In genomic region chr5:74035521-74035937, GRCh38 we compare ENCODE assay signal across 8 cellular contexts.
DNase-seq lines count a peak whose midpoint lies in the region; ATAC-seq, FAIRE-seq and TF ChIP-seq lines count a peak whose summit lies in the region.

No MANE protein-coding gene starts in this region.

- H3F3A ChIP-seq in SK-N-SH (replicated peaks; ENCODE audit: insufficient read depth), result peaks cover 11% of the 10 kb centered on the region

- H3K9me3 Mint-ChIP-seq in activated T-helper 1 cell treated with anti-CD3 and anti-CD28 coated beads, Interleukin-12 subunit alpha, Interleukin-12 subunit beta, Interleukin-2, Interleukin-4 antibody, amounts not matched to agents 30 ng/mL and 10 ng/mL and 1 ng/mL, durations not matched to agents 14 hours and 24 hours and 36 hours, result no peaks in the 10 kb centered on the region

- H4K20me1 ChIP-seq in SK-N-SH (ENCODE audit: insufficient read depth), result no peaks in the 10 kb centered on the region

- H3K4me3 Mint-ChIP-seq in activated T-helper 1 cell treated with anti-CD3 and anti-CD28 coated beads, Interleukin-12 subunit alpha, Interleukin-12 subunit beta, Interleukin-2, Interleukin-4 antibody, amounts not matched to agents 30 ng/mL and 10 ng/mL and 1 ng/mL, durations not matched to agents 14 hours and 24 hours and 36 hours, result no peak overlapping the region

- H3K27me3 Mint-ChIP-seq in activated T-helper 1 cell treated with anti-CD3 and anti-CD28 coated beads, Interleukin-12 subunit alpha, Interleukin-12 subunit beta, Interleukin-2, Interleukin-4 antibody, amounts not matched to agents 30 ng/mL and 10 ng/mL and 1 ng/mL, durations not matched to agents 14 hours and 24 hours and 36 hours (ENCODE audit: insufficient read depth), result peaks cover 2% of the 10 kb centered on the region

- no peak overlapping the region for H3K9ac ChIP-seq in SK-N-SH

- TF ChIP-seq CTCF in A549 (IDR thresholded peaks at IDR 0.05) (peak; percentile 59), SK-N-SH (IDR thresholded peaks at IDR 0.05) (peak; percentile 52), foreskin keratinocyte (conservative IDR thresholded peaks at IDR 0.05) (peak; percentile 74)

- H3K79me2 ChIP-seq in SK-N-SH (ENCODE audit: insufficient read depth), result no peaks in the 10 kb centered on the region

- no peaks in the 10 kb centered on the region for H3K36me3 Mint-ChIP-seq in activated T-helper 1 cell treated with anti-CD3 and anti-CD28 coated beads, Interleukin-12 subunit alpha, Interleukin-12 subunit beta, Interleukin-2, Interleukin-4 antibody, amounts not matched to agents 30 ng/mL and 10 ng/mL and 1 ng/mL, durations not matched to agents 14 hours and 24 hours and 36 hours (ENCODE audit: low read depth)

- TF ChIP-seq RAD21 in A549 (conservative IDR thresholded peaks at IDR 0.05 in 1 of 2, IDR thresholded peaks at IDR 0.05 in 1 of 2) (peak; percentile 77 to 80), SK-N-SH (IDR thresholded peaks at IDR 0.05; ENCODE audit: low read length) (peak; percentile 77)

- CTCF ChIA-PET in A549 (lab: Yijun Ruan, JAX) (interaction anchor here (0.7 to 1.9 kb wide), 16 partner anchors 9 to 619 kb away, joined by 3 to 12 read pairs (median 4); partner anchors contain the start of gene ENC1), SK-N-SH (lab: Yijun Ruan, JAX) (interaction anchor here (1.0 to 8.1 kb wide), 6 partner anchors 9 to 605 kb away, joined by 3 to 33 read pairs (median 4); partner anchors contain the start of gene ENC1)

- H3K9me2 ChIP-seq in SK-N-SH, result no peaks in the 10 kb centered on the region

- H2AFZ ChIP-seq in SK-N-SH (ENCODE audit: low read depth), result no peak overlapping the region

- FAIRE-seq in A549 (lab: Jason Lieb, UNC), result peak; percentile 84

- ATAC-seq in A549, result peak; percentile 67 to 81; a peak in 5 of 6 replicates
- ATAC-seq in GM18858 (IDR thresholded peaks at IDR 0.05; ENCODE audit: unreplicated experiment), result peak; percentile 63
- no peak for ATAC-seq in foreskin keratinocyte

- no peak for TF ChIP-seq POLR2A in A549 (IDR thresholded peaks at IDR 0.05; ENCODE audit: low read length)

- no peaks in the 10 kb centered on the region for H3K4me1 Mint-ChIP-seq in activated T-helper 1 cell treated with anti-CD3 and anti-CD28 coated beads, Interleukin-12 subunit alpha, Interleukin-12 subunit beta, Interleukin-2, Interleukin-4 antibody, amounts not matched to agents 30 ng/mL and 10 ng/mL and 1 ng/mL, durations not matched to agents 14 hours and 24 hours and 36 hours (ENCODE audit: low read depth)

- H3K4me3 ChIP-seq in A549, result no peak overlapping the region
- no peak overlapping the region for H3K4me3 ChIP-seq in SK-N-SH (ENCODE audit: low read depth in 2 of 2, low read length in 1 of 2)

- H3K4me2 ChIP-seq in A549 (peak overlapping the region; percentile 42), SK-N-SH (no peak overlapping the region)

- H3K9me3 ChIP-seq in A549, result no peaks in the 10 kb centered on the region
- H3K9me3 ChIP-seq in SK-N-SH, result no peaks in the 10 kb centered on the region

- DNase-seq in A549 (ENCODE audit: low read depth in 1 of 2, low spot score in 1 of 2), result peak; percentile 16 to 61
- peak; percentile 72 for DNase-seq in HS-5 (ENCODE audit: low read depth)
- DNase-seq in SK-N-SH, result no peak
- peak; percentile 69 to 85 for DNase-seq in foreskin keratinocyte
- peak; percentile 78 for DNase-seq in putamen (ENCODE audit: low spot score)
- no peak for DNase-seq in C1 segment of cervical spinal cord (lab: John Stamatoyannopoulos, UW)
- no peak for DNase-seq in activated T-helper 1 cell treated with anti-CD3 and anti-CD28 coated beads, Interleukin-12 subunit alpha, Interleukin-12 subunit beta, Interleukin-2, Interleukin-4 antibody, amounts not matched to agents 30 ng/mL and 10 ng/mL and 1 ng/mL, durations not matched to agents 14 hours and 24 hours and 36 hours (ENCODE audit: low spot score)

- 55% methylated on average over 6 of the region's 6 CpGs for WGBS in A549 (ENCODE audit: missing lambda C conversion rate)
- 69% methylated on average over 6 of the region's 6 CpGs for WGBS in SK-N-SH (ENCODE audit: low lambda C conversion rate)

- H3K27ac ChIP-seq in A549 (peak overlapping the region in 1 of 2 experiments; percentile 23; a peak in 1 of 6 replicates), SK-N-SH (ENCODE audit: low read depth in 2 of 2, low read length in 1 of 2) (no peak overlapping the region), foreskin keratinocyte (peak overlapping the region; percentile 43)

- intact Hi-C loops in activated T-helper 1 cell treated with anti-CD3 and anti-CD28 coated beads, Interleukin-12 subunit alpha, Interleukin-12 subunit beta, Interleukin-2, Interleukin-4 antibody, amounts not matched to agents 30 ng/mL and 10 ng/mL and 1 ng/mL, durations not matched to agents 14 hours and 24 hours and 36 hours (cut with micrococcal nuclease), result no loop called here

- H3K27me3 ChIP-seq in SK-N-SH (ENCODE audit: insufficient read depth) (no peaks in the 10 kb centered on the region), foreskin keratinocyte (no peaks in the 10 kb centered on the region)

- H3K27ac Mint-ChIP-seq in activated T-helper 1 cell treated with anti-CD3 and anti-CD28 coated beads, Interleukin-12 subunit alpha, Interleukin-12 subunit beta, Interleukin-2, Interleukin-4 antibody, amounts not matched to agents 30 ng/mL and 10 ng/mL and 1 ng/mL, durations not matched to agents 14 hours and 24 hours and 36 hours, result no peak overlapping the region

- H3K4me1 ChIP-seq in A549 (peaks cover 19% of the 10 kb centered on the region; the same call in 2 of the 3 replicates), SK-N-SH (ENCODE audit: control insufficient read depth in 1 of 2, insufficient read depth in 2 of 2, low read depth in 1 of 2, low read length in 1 of 2) (peaks cover 7 to 11% of the 10 kb centered on the region in 2 experiments; a peak in 3 of 4 replicates), foreskin keratinocyte (peaks cover 39% of the 10 kb centered on the region)

- H3K36me3 ChIP-seq in SK-N-SH (replicated peaks in 1 of 2; ENCODE audit: control insufficient read depth in 1 of 2, insufficient read depth in 2 of 2, low read length in 1 of 2), result no peaks in the 10 kb centered on the region

- POLR2A ChIA-PET in A549 (lab: Yijun Ruan, JAX), result interaction anchor here (2.0 kb wide), 1 partner anchor 605 kb away, joined by 4 read pairs; the partner anchor contains the start of gene ENC1
- POLR2A ChIA-PET in SK-N-SH (lab: Yijun Ruan, JAX), result no interaction called here

- TF ChIP-seq EP300 in A549 (IDR thresholded peaks at IDR 0.05), result no peak
- TF ChIP-seq EP300 in SK-N-SH (IDR thresholded peaks at IDR 0.05; ENCODE audit: borderline replicate concordance in 1 of 2, low read depth in 1 of 2, low read length in 1 of 2), result no peak

TF ChIP-seq in A549, 52 proteins besides CTCF, POLR2A, EP300 and RAD21:
- TF ChIP-seq SMC3 (IDR thresholded peaks at IDR 0.05) (peak; percentile 84), ZC3H11A (IDR thresholded peaks at IDR 0.05) (no peak)

TF ChIP-seq in SK-N-SH, 30 proteins besides CTCF, POLR2A, EP300 and RAD21 (continues in another document):
- TF ChIP-seq ZBTB33 (IDR thresholded peaks at IDR 0.05; ENCODE audit: borderline replicate concordance, low read depth) (no peak), ELF1 (IDR thresholded peaks at IDR 0.05) (0 out of 2 replicates have a peak, but pooled peaks have one; percentile 13), NFIC (IDR thresholded peaks at IDR 0.05; ENCODE audit: borderline replicate concordance) (no peak), USF1 (IDR thresholded peaks at IDR 0.05; ENCODE audit: borderline replicate concordance, low read depth) (no peak), IRF3 (IDR thresholded peaks at IDR 0.05; ENCODE audit: low read depth, low read length) (no peak), RFX5 (IDR thresholded peaks at IDR 0.05; ENCODE audit: low read length) (no peak), SMC3 (IDR thresholded peaks at IDR 0.05; ENCODE audit: low read depth, low read length) (peak; percentile 71), MEF2A (IDR thresholded peaks at IDR 0.05; ENCODE audit: borderline replicate concordance, low read depth) (no peak), POLR2AphosphoS5 (IDR thresholded peaks at IDR 0.05; ENCODE audit: low read depth, low read length) (no peak), YY1 (IDR thresholded peaks at IDR 0.05; ENCODE audit: low read depth) (no peak), TCF12 (IDR thresholded peaks at IDR 0.05) (peak; percentile 22; the same call in 1 of the 2 replicates)

Comparison
In these comparisons a context has a peak if more than half of its experiments do, and no peak if none do; other contexts are left out.
1. DNase-seq: peak in A549 (2 of 2), HS-5 (single experiment), foreskin keratinocyte (2 of 2) and putamen (single experiment); none in SK-N-SH (single experiment), C1 segment of cervical spinal cord (0 of 14) and activated T-helper 1 cell treated with anti-CD3 and anti-CD28 coated beads, Interleukin-12 subunit alpha, Interleukin-12 subunit beta, Interleukin-2, Interleukin-4 antibody, amounts not matched to agents 30 ng/mL and 10 ng/mL and 1 ng/mL, durations not matched to agents 14 hours and 24 hours and 36 hours (single experiment).
2. Of the 12 proteins assayed by ChIP-seq in both A549 and SK-N-SH: peak only in A549: none; only in SK-N-SH: none; in both: CTCF, RAD21 and SMC3; in neither: 9.
3. Peak in every context shown above with its lines, with median percentiles within 50 percentile points of each other: CTCF ChIP-seq.